In the genomic region with DNA sequence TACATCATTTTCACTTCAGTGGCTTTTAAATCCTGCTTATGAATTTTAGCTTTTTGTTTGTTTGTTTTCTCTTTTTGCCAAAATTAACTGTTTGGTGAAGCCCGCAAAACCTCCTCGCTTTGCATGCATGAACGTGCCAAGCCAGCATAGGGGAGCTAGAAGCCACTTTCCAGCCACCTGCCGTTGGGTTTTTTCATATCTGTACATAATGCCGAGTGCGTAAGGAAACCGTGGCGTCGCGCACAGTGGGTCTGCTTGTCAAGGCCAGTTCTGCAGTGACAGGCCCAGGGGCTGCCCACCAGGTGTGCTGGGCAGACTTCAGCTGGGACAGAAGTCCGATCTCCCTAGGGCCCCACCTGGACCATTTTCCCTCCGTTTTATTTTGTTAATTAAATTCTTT, we compare ENCODE assay signal across 1 cellular context.
TF ChIP-seq lines count a peak whose summit lies in the region.

No MANE protein-coding gene starts in this region.

TF ChIP-seq in GM12878, 131 proteins besides CTCF, POLR2A, EP300 and RAD21 (continued from another document):
- TF ChIP-seq EGR1 (IDR thresholded peaks at IDR 0.05; ENCODE audit: borderline replicate concordance in 1 of 2, low read depth in 2 of 2, low read length in 2 of 2) (no peak), EED (IDR thresholded peaks at IDR 0.05; ENCODE audit: low read depth) (peak; percentile 50), FOXM1 (IDR thresholded peaks at IDR 0.05; ENCODE audit: low read depth, low read length) (peak; percentile 42; the same call in 1 of the 2 replicates), BHLHE40 (IDR thresholded peaks at IDR 0.05; ENCODE audit: borderline replicate concordance in 1 of 2, low read depth in 2 of 2, low read length in 1 of 2) (peak; percentile 95 to 97), HDGF (IDR thresholded peaks at IDR 0.05) (no peak), CREB1 (IDR thresholded peaks at IDR 0.05; ENCODE audit: low read depth) (0 out of 2 replicates have a peak, but pooled peaks have one; percentile 23), POU2F2 (IDR thresholded peaks at IDR 0.05; ENCODE audit: borderline replicate concordance, low read depth, low read length) (peak; percentile 96), LARP7 (IDR thresholded peaks at IDR 0.05) (no peak), TCF3 (IDR thresholded peaks at IDR 0.05; ENCODE audit: borderline replicate concordance, insufficient read depth, low read depth, low read length) (peak; percentile 87), DPF2 (IDR thresholded peaks at IDR 0.05) (peak; percentile 91), TAF1 (IDR thresholded peaks at IDR 0.05; ENCODE audit: borderline replicate concordance, low read depth, low read length) (no peak), MTA2 (IDR thresholded peaks at IDR 0.05; ENCODE audit: low read depth) (0 out of 2 replicates have a peak, but pooled peaks have one; percentile 7), SMAD1 (IDR thresholded peaks at IDR 0.05; ENCODE audit: low read depth, partially characterized antibody) (no peak), BCL11A (IDR thresholded peaks at IDR 0.05; ENCODE audit: low read depth, low read length) (peak; percentile 61), PAX5 (IDR thresholded peaks at IDR 0.05; ENCODE audit: borderline replicate concordance, low read depth, low read length) (peak; percentile 64; the same call in 1 of the 2 replicates), CEBPB (IDR thresholded peaks at IDR 0.05; ENCODE audit: borderline replicate concordance in 1 of 2, low read depth in 2 of 2, low read length in 2 of 2) (no peak), CREM (IDR thresholded peaks at IDR 0.05; ENCODE audit: low read depth) (peak; percentile 42; the same call in 1 of the 2 replicates), BRCA1 (IDR thresholded peaks at IDR 0.05; ENCODE audit: low read depth, low read length) (no peak), MTA3 (IDR thresholded peaks at IDR 0.05; ENCODE audit: borderline replicate concordance, low read length) (0 out of 2 replicates have a peak, but pooled peaks have one; percentile 31), RUNX3 (IDR thresholded peaks at IDR 0.05; ENCODE audit: low read length) (peak; percentile 82), NBN (IDR thresholded peaks at IDR 0.05) (no peak), POLR2AphosphoS5 (IDR thresholded peaks at IDR 0.05; ENCODE audit: low read length) (peak; percentile 53), SMARCA5 (IDR thresholded peaks at IDR 0.05) (peak; percentile 42; the same call in 1 of the 2 replicates), CHD4 (IDR thresholded peaks at IDR 0.05) (no peak), TARDBP (IDR thresholded peaks at IDR 0.05; ENCODE audit: borderline replicate concordance) (no peak), ZNF622 (IDR thresholded peaks at IDR 0.05) (no peak)
- TF ChIP-seq, protein P1, sequence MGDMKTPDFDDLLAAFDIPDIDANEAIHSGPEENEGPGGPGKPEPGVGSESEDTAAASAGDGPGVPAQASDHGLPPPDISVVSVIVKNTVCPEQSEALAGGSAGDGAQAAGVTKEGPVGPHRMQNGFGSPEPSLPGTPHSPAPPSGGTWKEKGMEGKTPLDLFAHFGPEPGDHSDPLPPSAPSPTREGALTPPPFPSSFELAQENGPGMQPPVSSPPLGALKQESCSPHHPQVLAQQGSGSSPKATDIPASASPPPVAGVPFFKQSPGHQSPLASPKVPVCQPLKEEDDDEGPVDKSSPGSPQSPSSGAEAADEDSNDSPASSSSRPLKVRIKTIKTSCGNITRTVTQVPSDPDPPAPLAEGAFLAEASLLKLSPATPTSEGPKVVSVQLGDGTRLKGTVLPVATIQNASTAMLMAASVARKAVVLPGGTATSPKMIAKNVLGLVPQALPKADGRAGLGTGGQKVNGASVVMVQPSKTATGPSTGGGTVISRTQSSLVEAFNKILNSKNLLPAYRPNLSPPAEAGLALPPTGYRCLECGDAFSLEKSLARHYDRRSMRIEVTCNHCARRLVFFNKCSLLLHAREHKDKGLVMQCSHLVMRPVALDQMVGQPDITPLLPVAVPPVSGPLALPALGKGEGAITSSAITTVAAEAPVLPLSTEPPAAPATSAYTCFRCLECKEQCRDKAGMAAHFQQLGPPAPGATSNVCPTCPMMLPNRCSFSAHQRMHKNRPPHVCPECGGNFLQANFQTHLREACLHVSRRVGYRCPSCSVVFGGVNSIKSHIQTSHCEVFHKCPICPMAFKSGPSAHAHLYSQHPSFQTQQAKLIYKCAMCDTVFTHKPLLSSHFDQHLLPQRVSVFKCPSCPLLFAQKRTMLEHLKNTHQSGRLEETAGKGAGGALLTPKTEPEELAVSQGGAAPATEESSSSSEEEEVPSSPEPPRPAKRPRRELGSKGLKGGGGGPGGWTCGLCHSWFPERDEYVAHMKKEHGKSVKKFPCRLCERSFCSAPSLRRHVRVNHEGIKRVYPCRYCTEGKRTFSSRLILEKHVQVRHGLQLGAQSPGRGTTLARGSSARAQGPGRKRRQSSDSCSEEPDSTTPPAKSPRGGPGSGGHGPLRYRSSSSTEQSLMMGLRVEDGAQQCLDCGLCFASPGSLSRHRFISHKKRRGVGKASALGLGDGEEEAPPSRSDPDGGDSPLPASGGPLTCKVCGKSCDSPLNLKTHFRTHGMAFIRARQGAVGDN (IDR thresholded peaks at IDR 0.05): no peak
- TF ChIP-seq, protein P2, sequence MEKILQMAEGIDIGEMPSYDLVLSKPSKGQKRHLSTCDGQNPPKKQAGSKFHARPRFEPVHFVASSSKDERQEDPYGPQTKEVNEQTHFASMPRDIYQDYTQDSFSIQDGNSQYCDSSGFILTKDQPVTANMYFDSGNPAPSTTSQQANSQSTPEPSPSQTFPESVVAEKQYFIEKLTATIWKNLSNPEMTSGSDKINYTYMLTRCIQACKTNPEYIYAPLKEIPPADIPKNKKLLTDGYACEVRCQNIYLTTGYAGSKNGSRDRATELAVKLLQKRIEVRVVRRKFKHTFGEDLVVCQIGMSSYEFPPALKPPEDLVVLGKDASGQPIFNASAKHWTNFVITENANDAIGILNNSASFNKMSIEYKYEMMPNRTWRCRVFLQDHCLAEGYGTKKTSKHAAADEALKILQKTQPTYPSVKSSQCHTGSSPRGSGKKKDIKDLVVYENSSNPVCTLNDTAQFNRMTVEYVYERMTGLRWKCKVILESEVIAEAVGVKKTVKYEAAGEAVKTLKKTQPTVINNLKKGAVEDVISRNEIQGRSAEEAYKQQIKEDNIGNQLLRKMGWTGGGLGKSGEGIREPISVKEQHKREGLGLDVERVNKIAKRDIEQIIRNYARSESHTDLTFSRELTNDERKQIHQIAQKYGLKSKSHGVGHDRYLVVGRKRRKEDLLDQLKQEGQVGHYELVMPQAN (conservative IDR thresholded peaks at IDR 0.05): 0 out of 2 replicates have a peak, but pooled peaks have one; percentile 16
- TF ChIP-seq, protein P3, sequence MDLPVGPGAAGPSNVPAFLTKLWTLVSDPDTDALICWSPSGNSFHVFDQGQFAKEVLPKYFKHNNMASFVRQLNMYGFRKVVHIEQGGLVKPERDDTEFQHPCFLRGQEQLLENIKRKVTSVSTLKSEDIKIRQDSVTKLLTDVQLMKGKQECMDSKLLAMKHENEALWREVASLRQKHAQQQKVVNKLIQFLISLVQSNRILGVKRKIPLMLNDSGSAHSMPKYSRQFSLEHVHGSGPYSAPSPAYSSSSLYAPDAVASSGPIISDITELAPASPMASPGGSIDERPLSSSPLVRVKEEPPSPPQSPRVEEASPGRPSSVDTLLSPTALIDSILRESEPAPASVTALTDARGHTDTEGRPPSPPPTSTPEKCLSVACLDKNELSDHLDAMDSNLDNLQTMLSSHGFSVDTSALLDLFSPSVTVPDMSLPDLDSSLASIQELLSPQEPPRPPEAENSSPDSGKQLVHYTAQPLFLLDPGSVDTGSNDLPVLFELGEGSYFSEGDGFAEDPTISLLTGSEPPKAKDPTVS (IDR thresholded peaks at IDR 0.05; ENCODE audit: low read depth, low read length): no peak
- TF ChIP-seq, protein P4, sequence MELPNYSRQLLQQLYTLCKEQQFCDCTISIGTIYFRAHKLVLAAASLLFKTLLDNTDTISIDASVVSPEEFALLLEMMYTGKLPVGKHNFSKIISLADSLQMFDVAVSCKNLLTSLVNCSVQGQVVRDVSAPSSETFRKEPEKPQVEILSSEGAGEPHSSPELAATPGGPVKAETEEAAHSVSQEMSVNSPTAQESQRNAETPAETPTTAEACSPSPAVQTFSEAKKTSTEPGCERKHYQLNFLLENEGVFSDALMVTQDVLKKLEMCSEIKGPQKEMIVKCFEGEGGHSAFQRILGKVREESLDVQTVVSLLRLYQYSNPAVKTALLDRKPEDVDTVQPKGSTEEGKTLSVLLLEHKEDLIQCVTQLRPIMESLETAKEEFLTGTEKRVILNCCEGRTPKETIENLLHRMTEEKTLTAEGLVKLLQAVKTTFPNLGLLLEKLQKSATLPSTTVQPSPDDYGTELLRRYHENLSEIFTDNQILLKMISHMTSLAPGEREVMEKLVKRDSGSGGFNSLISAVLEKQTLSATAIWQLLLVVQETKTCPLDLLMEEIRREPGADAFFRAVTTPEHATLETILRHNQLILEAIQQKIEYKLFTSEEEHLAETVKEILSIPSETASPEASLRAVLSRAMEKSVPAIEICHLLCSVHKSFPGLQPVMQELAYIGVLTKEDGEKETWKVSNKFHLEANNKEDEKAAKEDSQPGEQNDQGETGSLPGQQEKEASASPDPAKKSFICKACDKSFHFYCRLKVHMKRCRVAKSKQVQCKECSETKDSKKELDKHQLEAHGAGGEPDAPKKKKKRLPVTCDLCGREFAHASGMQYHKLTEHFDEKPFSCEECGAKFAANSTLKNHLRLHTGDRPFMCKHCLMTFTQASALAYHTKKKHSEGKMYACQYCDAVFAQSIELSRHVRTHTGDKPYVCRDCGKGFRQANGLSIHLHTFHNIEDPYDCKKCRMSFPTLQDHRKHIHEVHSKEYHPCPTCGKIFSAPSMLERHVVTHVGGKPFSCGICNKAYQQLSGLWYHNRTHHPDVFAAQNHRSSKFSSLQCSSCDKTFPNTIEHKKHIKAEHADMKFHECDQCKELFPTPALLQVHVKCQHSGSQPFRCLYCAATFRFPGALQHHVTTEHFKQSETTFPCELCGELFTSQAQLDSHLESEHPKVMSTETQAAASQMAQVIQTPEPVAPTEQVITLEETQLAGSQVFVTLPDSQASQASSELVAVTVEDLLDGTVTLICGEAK (IDR thresholded peaks at IDR 0.05; ENCODE audit: borderline replicate concordance): no peak
TF ChIP-seq in GM12878: peak in this region for 20.
